In the genomic region with DNA sequence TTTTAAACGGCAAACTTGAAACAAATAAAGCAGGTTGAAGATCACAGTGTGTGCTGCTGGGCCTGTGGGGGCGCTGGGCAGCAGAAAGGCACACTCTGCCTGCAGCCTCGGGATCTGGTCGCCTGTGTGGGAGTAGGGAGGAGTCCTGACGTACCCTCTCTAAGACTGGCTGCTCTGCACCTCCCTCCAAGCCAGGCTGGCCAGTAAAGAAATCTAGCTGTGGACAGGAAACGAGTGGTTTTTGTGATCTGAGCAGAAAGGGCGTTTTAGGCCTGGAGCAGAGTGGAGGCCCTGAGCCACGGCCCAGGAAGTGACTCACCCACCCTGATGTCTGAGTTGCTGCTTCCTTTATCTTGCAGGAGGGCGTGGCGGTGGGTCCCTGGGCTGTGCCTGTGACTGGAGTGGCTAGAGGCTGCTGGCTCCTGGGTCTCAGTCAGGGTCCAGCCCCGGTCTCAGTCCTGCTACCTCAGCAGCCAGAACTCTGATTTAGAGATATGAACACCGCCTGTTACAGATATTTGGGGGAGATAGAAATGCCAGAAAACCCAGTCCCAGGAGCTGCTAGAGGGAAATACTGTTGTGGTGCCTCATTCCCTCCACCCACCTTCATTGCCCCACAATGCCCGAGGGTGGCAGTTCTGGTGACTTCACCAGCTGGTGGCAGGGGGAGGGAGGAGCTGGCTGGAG, we compare ENCODE assay signal across 8 cellular contexts. TPM values are rescaled to one million over a fixed set of nuclear protein-coding genes. Genes with fewer than 3 reads are reported as not detected.
DNase-seq lines count a peak whose midpoint lies in the region; ATAC-seq and TF ChIP-seq lines count a peak whose summit lies in the region.

No MANE protein-coding gene starts in this region.

- in situ Hi-C loops in brain microvascular endothelial cell (cut with HindIII; ENCODE audit: low pct_ligation_motif_present, low sequenced_read_pairs): no loop called here

- ATAC-seq in HCT116: peak; percentile 88

- H3K4me2 ChIP-seq in HCT116 (ENCODE audit: low read length): peak overlapping the region; percentile 78
- H3K4me2 ChIP-seq in MM.1S (ENCODE audit: low read depth, low read length): peak overlapping the region; percentile 71
- H3K4me2 ChIP-seq in smooth muscle cell: peak overlapping the region; percentile 79

- no peaks in the 10 kb centered on the region for H4K20me1 ChIP-seq in HCT116 (ENCODE audit: insufficient read depth)
- no peaks in the 10 kb centered on the region for H4K20me1 ChIP-seq in MM.1S (ENCODE audit: insufficient read depth, low read length)
- no peaks in the 10 kb centered on the region for H4K20me1 ChIP-seq in smooth muscle cell (ENCODE audit: low read depth)

- H3K4me1 ChIP-seq in HCT116 (ENCODE audit: control insufficient read depth in 1 of 2, insufficient read depth in 2 of 2, low read length in 2 of 2): peaks cover 29 to 61% of the 10 kb centered on the region in 2 experiments
- peaks cover 18% of the 10 kb centered on the region for H3K4me1 ChIP-seq in MM.1S (ENCODE audit: low read length)
- H3K4me1 ChIP-seq in smooth muscle cell (ENCODE audit: low read depth): peaks cover 14% of the 10 kb centered on the region

- DNase-seq in GM12865 (ENCODE audit: low read depth) (peak; percentile 97), HCT116 (ENCODE audit: low read depth, low spot score) (peak; percentile 99), MM.1S (peak; percentile 99), UCSD-AML1 (lab: John Stamatoyannopoulos, UW; ENCODE audit: unreplicated experiment) (peak; percentile 88), brain microvascular endothelial cell (peak; percentile 99), iPS-NIHi7 (ENCODE audit: extremely low spot score) (peak; percentile 85), smooth muscle cell (lab: John Stamatoyannopoulos, UW; ENCODE audit: unreplicated experiment) (peak; percentile 91), NCI-H2081 treated with DMSO at 0.1 percent for 48 hours (lab: John Stamatoyannopoulos, UW) (no peak)

- no peaks in the 10 kb centered on the region for H3K27me3 ChIP-seq in HCT116 (ENCODE audit: insufficient read depth, low read length)
- no peaks in the 10 kb centered on the region for H3K27me3 ChIP-seq in MM.1S (replicated peaks; ENCODE audit: insufficient read depth, low read length)
- peaks cover 2% of the 10 kb centered on the region for H3K27me3 ChIP-seq in brain microvascular endothelial cell (replicated peaks)
- no peaks in the 10 kb centered on the region for H3K27me3 ChIP-seq in smooth muscle cell (ENCODE audit: low read depth)

- H2AFZ ChIP-seq in HCT116 (ENCODE audit: low read depth, low read length, poor library complexity, severe bottlenecking) (no peak overlapping the region), MM.1S (ENCODE audit: low read length) (peak overlapping the region; percentile 76), smooth muscle cell (ENCODE audit: low read depth) (peak overlapping the region; percentile 48)

- TF ChIP-seq POLR2A in HCT116 (IDR thresholded peaks at IDR 0.05; ENCODE audit: borderline replicate concordance, extremely low read depth, insufficient read depth, insufficient read length): peak; percentile 86

- peak overlapping the region; percentile 37 for H3K4me3 ChIP-seq in GM12865 (ENCODE audit: low read depth, low read length)
- peak overlapping the region; percentile 45 to 48 for H3K4me3 ChIP-seq in HCT116 (replicated peaks in 1 of 2; ENCODE audit: low read depth in 1 of 2, low read length in 2 of 2)
- H3K4me3 ChIP-seq in MM.1S (ENCODE audit: low read length): peak overlapping the region; percentile 58
- peak overlapping the region; percentile 35 for H3K4me3 ChIP-seq in brain microvascular endothelial cell (ENCODE audit: low read depth, low read length)
- peak overlapping the region; percentile 27 for H3K4me3 ChIP-seq in smooth muscle cell

- H3K36me3 ChIP-seq in HCT116 (ENCODE audit: control insufficient read depth in 1 of 2, insufficient read depth in 2 of 2, low read length in 2 of 2) (no peaks in the 10 kb centered on the region), MM.1S (replicated peaks; ENCODE audit: insufficient read depth, low read length) (no peaks in the 10 kb centered on the region), brain microvascular endothelial cell (replicated peaks) (no peaks in the 10 kb centered on the region), smooth muscle cell (ENCODE audit: low read depth) (no peaks in the 10 kb centered on the region)

- H3K79me2 ChIP-seq in HCT116 (ENCODE audit: insufficient read depth, low read length): no peaks in the 10 kb centered on the region
- no peaks in the 10 kb centered on the region for H3K79me2 ChIP-seq in MM.1S (ENCODE audit: low read length)
- no peaks in the 10 kb centered on the region for H3K79me2 ChIP-seq in smooth muscle cell (ENCODE audit: low read depth)

- 0 out of 2 replicates have a peak, but pooled peaks have one; percentile 17 for TF ChIP-seq RAD21 in HCT116 (IDR thresholded peaks at IDR 0.05; ENCODE audit: low read depth)

- RAD21 ChIA-PET in HCT116 (lab: Charles Lee; ENCODE audit: low non-redundant PET in 1 of 2, low total read pairs in 2 of 2, uncharacterized antibody in 2 of 2, unreplicated experiment in 2 of 2): interaction anchor here (0.9 to 1.3 kb wide), 3 partner anchors 14 to 138 kb away, joined by 3 to 4 read pairs (median 4); no protein-coding TSS in a partner anchor

- intact Hi-C loops in HCT116 (cut with micrococcal nuclease): loop anchor here (1.0 to 2.0 kb wide), 2 partner anchors 12 to 63 kb away; no protein-coding TSS in a partner anchor

- 0% methylated on average over 13 of the region's 13 CpGs for WGBS in smooth muscle cell (ENCODE audit: low lambda C conversion rate)

- H3K27ac ChIP-seq in HCT116 (ENCODE audit: low read depth, low read length) (peak overlapping the region; percentile 98), MM.1S (ENCODE audit: low read length) (peak overlapping the region; percentile 90), brain microvascular endothelial cell (peak overlapping the region; percentile 96), smooth muscle cell (ENCODE audit: low read depth) (peak overlapping the region; percentile 99)

- CTCF ChIA-PET in HCT116 (lab: Charles Lee): interaction anchor here (0.7 to 10.2 kb wide), 9 partner anchors 9 to 411 kb away, joined by 3 to 130 read pairs (median 5); a partner anchor contains a TSS

- POLR2A ChIA-PET in HCT116 (lab: Charles Lee): interaction anchor here (1.2 to 3.0 kb wide), 9 partner anchors 10 to 201 kb away, joined by 3 to 35 read pairs (median 5); a partner anchor contains a TSS

- no TSS peak for BruUV-seq in HCT116 (replicated peaks; lab: Mats Ljungman, UMichigan)

- peak; percentile 65 for TF ChIP-seq CTCF in GM12865 (IDR thresholded peaks at IDR 0.05; ENCODE audit: insufficient read depth, low read depth, low read length, missing control alignments)
- TF ChIP-seq CTCF in HCT116 (IDR thresholded peaks at IDR 0.05 in 2 of 3, conservative IDR thresholded peaks at IDR 0.05 in 1 of 3; ENCODE audit: borderline replicate concordance in 1 of 3, insufficient read depth in 1 of 3, low read depth in 2 of 3, low read length in 2 of 3): peak in 2 of 3 experiments; percentile 55 to 67; a peak in 4 of 6 replicates
- peak; percentile 97 for TF ChIP-seq CTCF in MM.1S (IDR thresholded peaks at IDR 0.05; ENCODE audit: low read length)
- peak; percentile 82 for TF ChIP-seq CTCF in brain microvascular endothelial cell (IDR thresholded peaks at IDR 0.05; ENCODE audit: low read depth, low read length, missing control alignments)
- TF ChIP-seq CTCF in smooth muscle cell (IDR thresholded peaks at IDR 0.05; ENCODE audit: borderline replicate concordance, insufficient read depth, poor library complexity, severe bottlenecking): peak; percentile 39

- H3F3A ChIP-seq in MM.1S (ENCODE audit: insufficient read depth, low read length) (peaks cover 23% of the 10 kb centered on the region), smooth muscle cell (ENCODE audit: low read depth) (peaks cover 26% of the 10 kb centered on the region)

- no peaks in the 10 kb centered on the region for H3K9me2 ChIP-seq in HCT116 (ENCODE audit: insufficient read depth)
- no peaks in the 10 kb centered on the region for H3K9me2 ChIP-seq in MM.1S (replicated peaks; ENCODE audit: insufficient read depth, low read length)

- H3K9ac ChIP-seq in HCT116 (ENCODE audit: low read length) (peak overlapping the region; percentile 58), MM.1S (ENCODE audit: low read length) (peak overlapping the region; percentile 75), smooth muscle cell (ENCODE audit: low read depth) (peak overlapping the region; percentile 84)

- H3K9me3 ChIP-seq in HCT116 (ENCODE audit: control insufficient read depth in 1 of 2, insufficient read depth in 1 of 2, low read depth in 1 of 2, low read length in 2 of 2): 0 out of 4 replicates have a peak, but pooled peaks cover 0 to 6% of the 10 kb centered on the region in 2 experiments
- no peaks in the 10 kb centered on the region for H3K9me3 ChIP-seq in MM.1S (replicated peaks; ENCODE audit: insufficient read depth, low read length)
- no peaks in the 10 kb centered on the region for H3K9me3 ChIP-seq in smooth muscle cell (replicated peaks; ENCODE audit: low read depth)

TF ChIP-seq in HCT116, 20 proteins besides CTCF, POLR2A, EP300 and RAD21 (continues in another document):
- TF ChIP-seq EZH2phosphoT487 (IDR thresholded peaks at IDR 0.05; ENCODE audit: borderline replicate concordance) (no peak), EZH2 (IDR thresholded peaks at IDR 0.05) (no peak)
- TF ChIP-seq, protein P1, sequence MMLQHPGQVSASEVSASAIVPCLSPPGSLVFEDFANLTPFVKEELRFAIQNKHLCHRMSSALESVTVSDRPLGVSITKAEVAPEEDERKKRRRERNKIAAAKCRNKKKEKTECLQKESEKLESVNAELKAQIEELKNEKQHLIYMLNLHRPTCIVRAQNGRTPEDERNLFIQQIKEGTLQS (IDR thresholded peaks at IDR 0.05): no peak

RNA-seq across cellular contexts. Expression of a gene that starts 11.3 kb away (rescaled TPM):
- total RNA-seq in HCT116 (2021; ENCODE audit: unreplicated experiment) (229 TPM), smooth muscle cell (990 and 1,481 TPM in 2 replicates)
- polyA plus RNA-seq in HCT116 (2012): 638 and 798 TPM in 2 replicates
- 2,824 and 4,054 TPM in 2 replicates for polyA plus RNA-seq in smooth muscle cell

RNA-seq across cellular contexts. Expression of a gene that starts 40.8 kb away (rescaled TPM):
- total RNA-seq in HCT116 (2021; ENCODE audit: unreplicated experiment) (not detected), smooth muscle cell (not detected in 2 replicates)
- not detected in 2 replicates for polyA plus RNA-seq in HCT116 (2012)
- polyA plus RNA-seq in smooth muscle cell: not detected in 2 replicates

RNA-seq across cellular contexts. Expression of a gene that starts 54.4 kb away (rescaled TPM):
- total RNA-seq in HCT116 (2021; ENCODE audit: unreplicated experiment) (340 TPM), smooth muscle cell (339 and 477 TPM in 2 replicates)
- polyA plus RNA-seq in HCT116 (2012): 152 and 230 TPM in 2 replicates
- polyA plus RNA-seq in smooth muscle cell: 1,351 and 2,073 TPM in 2 replicates

Comparison
In these comparisons a context has a peak if more than half of its experiments do, and no peak if none do; other contexts are left out.
1. CTCF ChIP-seq: peak in every context shown above with its lines; median percentile 97 in MM.1S; 82 in brain microvascular endothelial cell; 65 in GM12865; 61 in HCT116; 39 in smooth muscle cell.